ENCODE assay signal across 23 cellular contexts in genomic region chr14:95946867-95947266, GRCh38.
"Had no signal": no experiment of that assay in that cellular context is flagged by ENCODE, and none has a peak within 500 bp of the region (broad histone marks: within the 10 kb centered on the region; RNA-seq: fewer than 3 reads in every experiment).

No MANE protein-coding gene starts in this region.

- H3K27ac ChIP-seq: body of pancreas, cardiac muscle cell, foreskin keratinocyte, sigmoid colon had no signal

- H3K36me3 ChIP-seq: cardiac muscle cell, sigmoid colon had no signal

- H3K9me3 Mint-ChIP-seq: type B pancreatic cell had no signal

- H3K27ac Mint-ChIP-seq: activated CD4-positive, alpha-beta memory T cell treated with anti-CD3 and anti-CD28 coated beads for 36 hours; activated naive CD4-positive, alpha-beta T cell treated with anti-CD3 and anti-CD28 coated beads for 36 hours; activated naive CD8-positive, alpha-beta T cell treated with anti-CD3 and anti-CD28 coated beads, Interleukin-2, amount 10 ng/mL, durations not matched to agents 7 days and 5 days; memory B cell; nephron progenitor cell; stimulated activated naive B cell treated with anti-CD40 and anti-IgM and Interleukin-4, amounts not matched to agents 10 μg/mL and 1 μg/mL and 100 μg/mL, for 72 hours; T-helper 17 cell; type B pancreatic cell had no signal

- H3K4me3 Mint-ChIP-seq: activated CD4-positive, alpha-beta memory T cell treated with anti-CD3 and anti-CD28 coated beads for 36 hours; activated naive CD4-positive, alpha-beta T cell treated with anti-CD3 and anti-CD28 coated beads for 36 hours; activated naive CD8-positive, alpha-beta T cell treated with anti-CD3 and anti-CD28 coated beads, Interleukin-2, amount 10 ng/mL, durations not matched to agents 7 days and 5 days; memory B cell; nephron progenitor cell; stimulated activated naive B cell treated with anti-CD40 and anti-IgM and Interleukin-4, amounts not matched to agents 10 μg/mL and 1 μg/mL and 100 μg/mL, for 72 hours; T-helper 17 cell; type B pancreatic cell had no signal

- H3K4me3 ChIP-seq: body of pancreas, cardiac muscle cell, sigmoid colon, smooth muscle cell had no signal

- H3K4me1 Mint-ChIP-seq: activated naive CD8-positive, alpha-beta T cell treated with anti-CD3 and anti-CD28 coated beads, Interleukin-2, amount 10 ng/mL, durations not matched to agents 7 days and 5 days; memory B cell; nephron progenitor cell; stimulated activated naive B cell treated with anti-CD40 and anti-IgM and Interleukin-4, amounts not matched to agents 10 μg/mL and 1 μg/mL and 100 μg/mL, for 72 hours; T-helper 17 cell had no signal

- H3K9me3 ChIP-seq: body of pancreas, sigmoid colon had no signal

- DNase-seq: activated CD4-positive, alpha-beta memory T cell treated with anti-CD3 and anti-CD28 coated beads for 36 hours; activated CD4-positive, alpha-beta T cell treated with anti-CD3 and anti-CD28 coated beads for 4 hours; activated CD4-positive, CD25-positive, alpha-beta regulatory T cell; activated naive CD4-positive, alpha-beta T cell treated with anti-CD3 and anti-CD28 coated beads for 36 hours; activated naive CD8-positive, alpha-beta T cell treated with anti-CD3 and anti-CD28 coated beads, Interleukin-2, amount 10 ng/mL, durations not matched to agents 7 days and 5 days; activated T-cell treated with anti-CD3 and anti-CD28 coated beads, Interleukin-2, amount 50 U/mL, for 48 hours; amniotic stem cell; cortex of kidney; foreskin keratinocyte; left cardiac atrium; nephron progenitor cell; posterior cingulate gyrus; sigmoid colon; stimulated activated CD4-positive, alpha-beta T cell treated with anti-CD3 and anti-CD28 coated beads, Interleukin-15, amount 100 ng/mL, for 24 hours; stimulated activated CD4-positive, alpha-beta T cell treated with anti-CD3 and anti-CD28 coated beads, Interleukin-2, amount 100 ng/mL, for 48 hours; stimulated activated CD8-positive, alpha-beta memory T cell treated with anti-CD3 and anti-CD28 coated beads, Interleukin-4, amount 100 ng/mL, for 48 hours; stimulated activated naive B cell treated with anti-CD40 and anti-IgM and Interleukin-4, amounts not matched to agents 10 μg/mL and 1 μg/mL and 100 μg/mL, for 72 hours; T-helper 17 cell had no signal

- H3K27me3 ChIP-seq: body of pancreas, cardiac muscle cell, foreskin keratinocyte, sigmoid colon had no signal

- H3K36me3 Mint-ChIP-seq: activated CD4-positive, alpha-beta memory T cell treated with anti-CD3 and anti-CD28 coated beads for 36 hours; memory B cell; stimulated activated naive B cell treated with anti-CD40 and anti-IgM and Interleukin-4, amounts not matched to agents 10 μg/mL and 1 μg/mL and 100 μg/mL, for 72 hours; type B pancreatic cell had no signal

- H3K4me2 ChIP-seq: smooth muscle cell had no signal

- H3K4me1 ChIP-seq: body of pancreas, foreskin keratinocyte had no signal
